21 cellular contexts compared by ENCODE assay signal in the genomic region with DNA sequence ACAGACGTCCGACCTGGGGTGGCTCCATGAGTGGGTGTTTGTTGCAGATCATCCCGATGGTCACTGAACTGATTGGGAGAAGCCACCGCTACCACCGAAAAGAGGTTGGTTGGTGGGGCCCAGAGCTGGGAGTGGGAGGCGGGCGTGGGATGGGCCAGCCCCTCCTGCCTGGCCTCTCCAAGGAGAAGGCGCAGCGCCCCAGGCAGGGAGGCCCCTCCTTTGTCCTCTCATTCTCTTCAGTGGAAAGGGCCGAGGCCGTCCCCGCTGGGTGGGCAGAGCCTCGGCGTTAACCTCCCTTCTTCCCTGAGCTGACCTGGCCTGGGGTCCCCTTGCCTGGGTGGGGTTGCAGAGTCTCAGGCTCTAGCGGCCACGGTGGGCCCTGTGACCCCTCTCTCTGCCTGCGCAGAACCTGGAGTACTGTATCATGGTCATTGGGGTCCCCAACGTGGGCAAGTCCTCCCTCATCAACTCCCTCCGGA. TPM values are rescaled to one million over a fixed set of nuclear protein-coding genes. Genes with fewer than 3 reads are reported as not detected.
A peak's percentile ranks its signal among the peaks of the same experiment; 100 is the strongest.
DNase-seq lines count a peak whose midpoint lies in the region; ATAC-seq and TF ChIP-seq lines count a peak whose summit lies in the region.
"Had no signal": no experiment of that assay in that cellular context is flagged by ENCODE, and none has a peak within 500 bp of the region (broad histone marks: within the 10 kb centered on the region; RNA-seq: fewer than 3 reads in every experiment).

No MANE protein-coding gene starts in this region.

- ATAC-seq in RWPE2 (ENCODE audit: low read depth) (no peak), sciatic nerve (no peak), HG03571 (IDR thresholded peaks at IDR 0.05; ENCODE audit: unreplicated experiment) (no peak)
- ATAC-seq: Panc1, SK-N-SH treated with all-trans-retinoic acid at 6 μM for 48 hours had no signal

- TF ChIP-seq CTCF in RWPE2 (IDR thresholded peaks at IDR 0.05; ENCODE audit: poor library complexity, severe bottlenecking) (no peak), coronary artery (IDR thresholded peaks at IDR 0.05) (no peak), testis (IDR thresholded peaks at IDR 0.05) (no peak)

- peak; percentile 62 for DNase-seq in RWPE2 (ENCODE audit: low spot score)
- DNase-seq in coronary artery (ENCODE audit: low spot score) = peak; percentile 61
- peak; percentile 83 for DNase-seq in mesenteric fat pad (ENCODE audit: low spot score)
- no peak for DNase-seq in testis
- no peak for DNase-seq in sciatic nerve (ENCODE audit: low spot score)
- no peak for DNase-seq in activated gamma-delta T cell (lab: John Stamatoyannopoulos, UW)
- DNase-seq: CD4-positive, CD25-positive, alpha-beta regulatory T cell; KG1; NCI-H1092; NCI-H1436 treated with DMSO at 0.1 percent for 48 hours; NCI-H2029 treated with DMSO at 0.1 percent for 48 hours; NCI-H226; NCI-H510A treated with DMSO at 0.1 percent for 48 hours; NCI-H748 treated with DMSO at 0.1 percent for 48 hours; NK-92 treated with Interleukin-12 subunit alpha and Interleukin-12 subunit beta, amount 100 ng/mL, for 24 hours had no signal

- WGBS in testis, 2 donors = 91 to 93% methylated on average over 12 to 19 of the region's 19 CpGs

- H3K27me3 ChIP-seq in RWPE2 (ENCODE audit: insufficient read depth, poor library complexity, severe bottlenecking) (no peaks in the 10 kb centered on the region), testis (no peaks in the 10 kb centered on the region)

- intact Hi-C loops in testis (cut with DNase I; ENCODE audit: low total_unique reads) = no loop called here
- intact Hi-C loops in sciatic nerve (cut with DNase I) = no loop called here

- peaks cover 54% of the 10 kb centered on the region for H3K36me3 ChIP-seq in RWPE2 (ENCODE audit: low read depth)
- no peaks in the 10 kb centered on the region for H3K36me3 ChIP-seq in testis (ENCODE audit: low read depth, missing control alignments)

- no peak overlapping the region for H3K4me3 ChIP-seq in RWPE2 (ENCODE audit: severe bottlenecking)
- H3K4me3 ChIP-seq in coronary artery = no peak overlapping the region
- no peak overlapping the region for H3K4me3 ChIP-seq in testis

- H3K27ac ChIP-seq in RWPE2 (ENCODE audit: poor library complexity, severe bottlenecking) (no peak overlapping the region), coronary artery (no peak overlapping the region), testis (peak overlapping the region; percentile 55 to 72)
- H3K27ac ChIP-seq: HL-60 had no signal

- H3K4me1 ChIP-seq in RWPE2 (ENCODE audit: insufficient read depth, poor library complexity, severe bottlenecking) = no peaks in the 10 kb centered on the region
- H3K4me1 ChIP-seq in testis = peaks cover 35% of the 10 kb centered on the region

- TF ChIP-seq POLR2A in testis (IDR thresholded peaks at IDR 0.05) = no peak

- H3K9me3 ChIP-seq in RWPE2 (ENCODE audit: severe bottlenecking) (no peaks in the 10 kb centered on the region), testis (no peaks in the 10 kb centered on the region)

RNA-seq across cellular contexts. Expression of gene MTG1, which starts 5.2 kb away (rescaled TPM):
- total RNA-seq in mesenteric fat pad = 33.3 TPM
- total RNA-seq in testis = 10 to 100 TPM; 72.9 to 84.8 TPM
- polyA plus RNA-seq in testis (ENCODE audit: insufficient read depth, low read depth, low replicate concordance) = 76.1 TPM
- total RNA-seq in sciatic nerve = 44.0 TPM

RNA-seq across cellular contexts. Expression of gene PAOX, which starts 20.1 kb away (rescaled TPM):
- total RNA-seq in mesenteric fat pad (3.6 TPM), testis (10 to 100 TPM; 24.8 to 49.5 TPM), sciatic nerve (9.6 TPM)
- 91.5 TPM for polyA plus RNA-seq in testis (ENCODE audit: insufficient read depth, low read depth, low replicate concordance)

RNA-seq across cellular contexts. Expression of gene SPRN, which starts 25.3 kb away (rescaled TPM):
- total RNA-seq in mesenteric fat pad (not detected), testis (1 to 10 TPM; 1.7 to 1.8 TPM), sciatic nerve (0.13 TPM)
- 2.7 TPM for polyA plus RNA-seq in testis (ENCODE audit: insufficient read depth, low read depth, low replicate concordance)
- total RNA-seq: A673; CD4-positive, CD25-positive, alpha-beta regulatory T cell; HT-29 had no signal

RNA-seq across cellular contexts. Expression of gene ECHS1, which starts 26.0 kb away (rescaled TPM):
- total RNA-seq in mesenteric fat pad (188 TPM), testis (100 to 1,000 TPM; 104 to 118 TPM), sciatic nerve (64.1 TPM)
- polyA plus RNA-seq in testis (ENCODE audit: insufficient read depth, low read depth, low replicate concordance) = 118 TPM

RNA-seq across cellular contexts. Expression of gene FUOM, which starts 41.3 kb away (rescaled TPM):
- total RNA-seq in mesenteric fat pad = 19.0 TPM
- total RNA-seq in testis = 10 to 100 TPM in 1 of 2 donors, 1 to 10 TPM in 1; 9.5 to 12.8 TPM
- 13.6 TPM for polyA plus RNA-seq in testis (ENCODE audit: insufficient read depth, low read depth, low replicate concordance)
- total RNA-seq in sciatic nerve = 35.2 TPM

Comparison
In these comparisons a context has a peak if more than half of its experiments do, and no peak if none do; other contexts are left out.
1. DNase-seq: peak in RWPE2 (single experiment), coronary artery (single experiment) and mesenteric fat pad (single experiment); none in testis (single experiment), sciatic nerve (single experiment) and activated gamma-delta T cell (single experiment).
2. H3K27ac ChIP-seq: peak in testis (2 of 2); none in RWPE2 (single experiment) and coronary artery (0 of 2).